Comparison of ENCODE assay signal across 1 cellular context in the genomic region with DNA sequence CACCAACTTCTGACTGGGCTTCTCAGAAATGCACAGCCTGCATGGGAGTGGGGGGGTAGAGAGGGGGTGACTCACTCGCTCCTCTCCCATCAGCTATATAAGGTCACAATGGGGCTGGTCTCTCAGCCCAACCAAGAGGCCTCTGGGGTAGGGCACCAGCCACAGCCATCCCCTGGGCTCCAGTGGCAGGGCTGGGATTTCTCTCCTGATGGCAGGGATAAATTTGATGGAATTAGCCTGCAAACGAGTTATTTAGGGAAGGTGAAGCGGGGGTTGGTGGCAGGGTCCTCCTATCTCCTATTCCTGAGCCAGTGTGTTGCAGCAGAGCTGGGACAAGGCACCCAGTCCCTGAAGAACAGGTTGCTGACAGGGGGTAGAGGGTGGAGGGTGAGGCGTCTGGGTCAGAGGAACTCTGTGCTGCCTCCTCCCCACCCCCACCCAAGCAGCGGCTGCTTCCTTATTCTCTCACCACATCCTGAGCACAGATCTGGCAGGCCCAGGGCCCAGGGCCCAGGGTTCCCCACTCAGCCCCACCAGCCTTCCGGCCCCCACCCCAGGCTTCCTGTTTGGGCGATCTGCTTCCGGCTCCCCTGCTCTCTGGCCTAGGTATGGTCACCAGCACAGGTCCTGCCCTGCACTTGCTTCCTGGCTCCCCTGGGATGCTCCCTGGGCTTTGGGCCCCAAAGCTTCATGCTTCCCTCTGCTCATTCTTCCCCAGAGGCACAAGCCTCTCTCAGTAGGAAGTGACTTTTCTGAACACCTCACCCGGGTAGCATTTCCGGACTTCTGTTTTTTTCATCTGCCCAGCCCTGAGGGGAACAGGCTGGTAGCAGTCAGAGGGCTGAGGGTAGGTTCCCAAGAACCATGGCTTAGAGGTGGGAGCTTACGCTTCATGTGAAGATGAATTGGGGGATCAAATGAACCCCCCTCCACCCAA.
TF ChIP-seq lines count a peak whose summit lies in the region.

No MANE protein-coding gene starts in this region.

TF ChIP-seq in GM12878, 131 proteins besides CTCF, POLR2A, EP300 and RAD21 (continued from another document and continues in another):
- TF ChIP-seq MLLT1 (IDR thresholded peaks at IDR 0.05) (peak; percentile 87), ZZZ3 (IDR thresholded peaks at IDR 0.05; ENCODE audit: control insufficient read depth, insufficient read length, low read depth) (no peak), ZBTB33 (IDR thresholded peaks at IDR 0.05) (no peak), POU2F2 (IDR thresholded peaks at IDR 0.05; ENCODE audit: borderline replicate concordance, low read depth, low read length) (peak; percentile 29; the same call in 1 of the 3 replicates), SP1 (IDR thresholded peaks at IDR 0.05; ENCODE audit: low read depth, low read length) (peak; percentile 57), TCF3 (IDR thresholded peaks at IDR 0.05; ENCODE audit: borderline replicate concordance, insufficient read depth, low read depth, low read length) (peak; percentile 64; the same call in 1 of the 2 replicates), ELK1 (IDR thresholded peaks at IDR 0.05; ENCODE audit: low read depth, low read length) (peak; percentile 75; the same call in 1 of the 2 replicates), EED (IDR thresholded peaks at IDR 0.05; ENCODE audit: low read depth) (peak; percentile 67), BCLAF1 (IDR thresholded peaks at IDR 0.05) (no peak), BHLHE40 (IDR thresholded peaks at IDR 0.05; ENCODE audit: borderline replicate concordance in 1 of 2, low read depth in 2 of 2, low read length in 1 of 2) (peak in 1 of 2 experiments; percentile 50; a peak in 1 of 4 replicates), MXI1 (IDR thresholded peaks at IDR 0.05; ENCODE audit: low read depth, low read length) (peak; percentile 59), BCL11A (IDR thresholded peaks at IDR 0.05; ENCODE audit: low read depth, low read length) (no peak; the same call in 1 of the 2 replicates), WRNIP1 (IDR thresholded peaks at IDR 0.05; ENCODE audit: borderline replicate concordance, low read depth, low read length) (no peak), CBX5 (IDR thresholded peaks at IDR 0.05; ENCODE audit: low read depth) (no peak), EGR1 (IDR thresholded peaks at IDR 0.05; ENCODE audit: borderline replicate concordance in 1 of 2, low read depth in 2 of 2, low read length in 2 of 2) (peak in 1 of 2 experiments; percentile 92; a peak in 2 of 3 replicates), HDGF (IDR thresholded peaks at IDR 0.05) (0 out of 2 replicates have a peak, but pooled peaks have one; percentile 75), NR2C2 (IDR thresholded peaks at IDR 0.05; ENCODE audit: borderline replicate concordance, control insufficient read depth, insufficient read length, low read depth) (no peak), TBL1XR1 (IDR thresholded peaks at IDR 0.05; ENCODE audit: low read depth, low read length) (peak; percentile 49; the same call in 1 of the 2 replicates), ETV6 (conservative IDR thresholded peaks at IDR 0.05 in 1 of 2, IDR thresholded peaks at IDR 0.05 in 1 of 2; ENCODE audit: borderline replicate concordance in 1 of 2, low read depth in 1 of 2) (peak; percentile 74 to 98; a peak in 3 of 4 replicates), RUNX3 (IDR thresholded peaks at IDR 0.05; ENCODE audit: low read length) (no peak), LARP7 (IDR thresholded peaks at IDR 0.05) (peak; percentile 69), FOS (IDR thresholded peaks at IDR 0.05; ENCODE audit: borderline replicate concordance, extremely low read depth, insufficient read length) (no peak), CBX3 (IDR thresholded peaks at IDR 0.05; ENCODE audit: borderline replicate concordance, low read depth) (no peak), HDAC6 (IDR thresholded peaks at IDR 0.05; ENCODE audit: unreplicated experiment) (peak; percentile 8), NR2C1 (IDR thresholded peaks at IDR 0.05) (peak; percentile 61), CUX1 (IDR thresholded peaks at IDR 0.05; ENCODE audit: insufficient replicate concordance, low read depth, low read length) (no peak), HDAC2 (IDR thresholded peaks at IDR 0.05) (no peak), MEF2B (IDR thresholded peaks at IDR 0.05; ENCODE audit: partially characterized antibody, poor library complexity, severe bottlenecking) (peak; percentile 45), MAX (IDR thresholded peaks at IDR 0.05; ENCODE audit: low read depth, low read length) (peak; percentile 35; the same call in 1 of the 2 replicates), MYB (IDR thresholded peaks at IDR 0.05; ENCODE audit: borderline replicate concordance, low read depth, low read length) (no peak), RCOR1 (conservative IDR thresholded peaks at IDR 0.05; ENCODE audit: low read depth, low read length) (no peak), SMC3 (IDR thresholded peaks at IDR 0.05; ENCODE audit: borderline replicate concordance, low read length) (no peak), NFYA (IDR thresholded peaks at IDR 0.05; ENCODE audit: borderline replicate concordance, low read depth, low read length) (no peak), CBFB (IDR thresholded peaks at IDR 0.05; ENCODE audit: low read depth) (peak; percentile 14; the same call in 1 of the 2 replicates), CREB1 (IDR thresholded peaks at IDR 0.05; ENCODE audit: low read depth) (no peak), ESRRA (IDR thresholded peaks at IDR 0.05; ENCODE audit: low read length) (no peak), USF1 (IDR thresholded peaks at IDR 0.05; ENCODE audit: borderline replicate concordance, extremely low read length, insufficient read depth, low read depth, low read length) (no peak)
- TF ChIP-seq, protein P1, sequence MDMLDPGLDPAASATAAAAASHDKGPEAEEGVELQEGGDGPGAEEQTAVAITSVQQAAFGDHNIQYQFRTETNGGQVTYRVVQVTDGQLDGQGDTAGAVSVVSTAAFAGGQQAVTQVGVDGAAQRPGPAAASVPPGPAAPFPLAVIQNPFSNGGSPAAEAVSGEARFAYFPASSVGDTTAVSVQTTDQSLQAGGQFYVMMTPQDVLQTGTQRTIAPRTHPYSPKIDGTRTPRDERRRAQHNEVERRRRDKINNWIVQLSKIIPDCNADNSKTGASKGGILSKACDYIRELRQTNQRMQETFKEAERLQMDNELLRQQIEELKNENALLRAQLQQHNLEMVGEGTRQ (IDR thresholded peaks at IDR 0.05; ENCODE audit: borderline replicate concordance, low read depth, low read length), result no peak; the same call in 1 of the 2 replicates
- TF ChIP-seq, protein P2, sequence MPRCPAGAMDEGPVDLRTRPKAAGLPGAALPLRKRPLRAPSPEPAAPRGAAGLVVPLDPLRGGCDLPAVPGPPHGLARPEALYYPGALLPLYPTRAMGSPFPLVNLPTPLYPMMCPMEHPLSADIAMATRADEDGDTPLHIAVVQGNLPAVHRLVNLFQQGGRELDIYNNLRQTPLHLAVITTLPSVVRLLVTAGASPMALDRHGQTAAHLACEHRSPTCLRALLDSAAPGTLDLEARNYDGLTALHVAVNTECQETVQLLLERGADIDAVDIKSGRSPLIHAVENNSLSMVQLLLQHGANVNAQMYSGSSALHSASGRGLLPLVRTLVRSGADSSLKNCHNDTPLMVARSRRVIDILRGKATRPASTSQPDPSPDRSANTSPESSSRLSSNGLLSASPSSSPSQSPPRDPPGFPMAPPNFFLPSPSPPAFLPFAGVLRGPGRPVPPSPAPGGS (IDR thresholded peaks at IDR 0.05; ENCODE audit: borderline replicate concordance, insufficient read depth, low read depth, low read length, poor library complexity, severe bottlenecking), result no peak
